1 cellular context compared by ENCODE assay signal in genomic region chr11:96389604-96390402, GRCh38.
TF ChIP-seq lines count a peak whose summit lies in the region.

Gene CCDC82 (minus strand): TSS chr11:96389912. CDS start chr11:96384747, 5,165 bp downstream.
Gene JRKL (plus strand): TSS chr11:96390013. CDS start chr11:96390650, 637 bp downstream.

TF ChIP-seq in HepG2, 621 proteins besides CTCF, POLR2A, EP300 and RAD21 (continued from another document and continues in another):
- TF ChIP-seq, protein P1, sequence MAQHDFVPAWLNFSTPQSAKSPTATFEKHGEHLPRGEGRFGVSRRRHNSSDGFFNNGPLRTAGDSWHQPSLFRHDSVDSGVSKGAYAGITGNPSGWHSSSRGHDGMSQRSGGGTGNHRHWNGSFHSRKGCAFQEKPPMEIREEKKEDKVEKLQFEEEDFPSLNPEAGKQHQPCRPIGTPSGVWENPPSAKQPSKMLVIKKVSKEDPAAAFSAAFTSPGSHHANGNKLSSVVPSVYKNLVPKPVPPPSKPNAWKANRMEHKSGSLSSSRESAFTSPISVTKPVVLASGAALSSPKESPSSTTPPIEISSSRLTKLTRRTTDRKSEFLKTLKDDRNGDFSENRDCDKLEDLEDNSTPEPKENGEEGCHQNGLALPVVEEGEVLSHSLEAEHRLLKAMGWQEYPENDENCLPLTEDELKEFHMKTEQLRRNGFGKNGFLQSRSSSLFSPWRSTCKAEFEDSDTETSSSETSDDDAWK (CRISPR knock-in tag; IDR thresholded peaks at IDR 0.05) = no peak
- TF ChIP-seq ZBTB42 (CRISPR knock-in tag; IDR thresholded peaks at IDR 0.05) (no peak), ELF4 (CRISPR knock-in tag; IDR thresholded peaks at IDR 0.05; ENCODE audit: borderline replicate concordance) (peak; percentile 76; the same call in 1 of the 2 replicates), ZNF282 (IDR thresholded peaks at IDR 0.05; ENCODE audit: partially characterized antibody) (no peak), ZNF784 (CRISPR knock-in tag; IDR thresholded peaks at IDR 0.05; ENCODE audit: borderline replicate concordance) (peak; percentile 81; the same call in 1 of the 2 replicates), NONO (IDR thresholded peaks at IDR 0.05) (no peak), NONO (CRISPR knock-in tag; conservative IDR thresholded peaks at IDR 0.05) (peak; percentile 86), ZXDC (CRISPR knock-in tag; IDR thresholded peaks at IDR 0.05) (no peak), TIGD3 (CRISPR knock-in tag; IDR thresholded peaks at IDR 0.05; ENCODE audit: borderline replicate concordance) (0 out of 2 replicates have a peak, but pooled peaks have one; percentile 51), ZNF232 (CRISPR knock-in tag; IDR thresholded peaks at IDR 0.05; ENCODE audit: borderline replicate concordance) (no peak), MAFG (CRISPR knock-in tag; IDR thresholded peaks at IDR 0.05) (no peak), NBN (conservative IDR thresholded peaks at IDR 0.05) (no peak), ZKSCAN5 (CRISPR knock-in tag; IDR thresholded peaks at IDR 0.05) (no peak), ZNF512B (CRISPR knock-in tag; IDR thresholded peaks at IDR 0.05; ENCODE audit: borderline replicate concordance) (no peak), TRIM24 (CRISPR knock-in tag; IDR thresholded peaks at IDR 0.05) (no peak), MAFK (conservative IDR thresholded peaks at IDR 0.05 in 1 of 2, IDR thresholded peaks at IDR 0.05 in 1 of 2; ENCODE audit: low read length in 2 of 2) (no peak), ERF (CRISPR knock-in tag; IDR thresholded peaks at IDR 0.05) (0 out of 2 replicates have a peak, but pooled peaks have one; percentile 48), ZNF24 (IDR thresholded peaks at IDR 0.05) (no peak), ZNF280D (CRISPR knock-in tag; IDR thresholded peaks at IDR 0.05) (0 out of 2 replicates have a peak, but pooled peaks have one; percentile 14), ZNF362 (CRISPR knock-in tag; IDR thresholded peaks at IDR 0.05; ENCODE audit: borderline replicate concordance) (no peak), HMG20A (CRISPR knock-in tag; IDR thresholded peaks at IDR 0.05; ENCODE audit: borderline replicate concordance) (no peak; the same call in 1 of the 2 replicates), ZNF562 (CRISPR knock-in tag; IDR thresholded peaks at IDR 0.05; ENCODE audit: borderline replicate concordance) (peak; percentile 51; the same call in 1 of the 2 replicates), ZNF382 (CRISPR knock-in tag; IDR thresholded peaks at IDR 0.05; ENCODE audit: borderline replicate concordance) (no peak), SMC3 (IDR thresholded peaks at IDR 0.05; ENCODE audit: low read length) (no peak)
- TF ChIP-seq, protein P2, sequence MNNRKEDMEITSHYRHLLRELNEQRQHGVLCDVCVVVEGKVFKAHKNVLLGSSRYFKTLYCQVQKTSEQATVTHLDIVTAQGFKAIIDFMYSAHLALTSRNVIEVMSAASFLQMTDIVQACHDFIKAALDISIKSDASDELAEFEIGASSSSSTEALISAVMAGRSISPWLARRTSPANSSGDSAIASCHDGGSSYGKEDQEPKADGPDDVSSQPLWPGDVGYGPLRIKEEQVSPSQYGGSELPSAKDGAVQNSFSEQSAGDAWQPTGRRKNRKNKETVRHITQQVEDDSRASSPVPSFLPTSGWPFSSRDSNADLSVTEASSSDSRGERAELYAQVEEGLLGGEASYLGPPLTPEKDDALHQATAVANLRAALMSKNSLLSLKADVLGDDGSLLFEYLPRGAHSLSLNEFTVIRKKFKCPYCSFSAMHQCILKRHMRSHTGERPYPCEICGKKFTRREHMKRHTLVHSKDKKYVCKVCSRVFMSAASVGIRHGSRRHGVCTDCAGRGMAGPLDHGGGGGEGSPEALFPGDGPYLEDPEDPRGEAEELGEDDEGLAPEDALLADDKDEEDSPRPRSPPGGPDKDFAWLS (CRISPR knock-in tag; IDR thresholded peaks at IDR 0.05; ENCODE audit: borderline replicate concordance) = no peak
- TF ChIP-seq, protein P3, sequence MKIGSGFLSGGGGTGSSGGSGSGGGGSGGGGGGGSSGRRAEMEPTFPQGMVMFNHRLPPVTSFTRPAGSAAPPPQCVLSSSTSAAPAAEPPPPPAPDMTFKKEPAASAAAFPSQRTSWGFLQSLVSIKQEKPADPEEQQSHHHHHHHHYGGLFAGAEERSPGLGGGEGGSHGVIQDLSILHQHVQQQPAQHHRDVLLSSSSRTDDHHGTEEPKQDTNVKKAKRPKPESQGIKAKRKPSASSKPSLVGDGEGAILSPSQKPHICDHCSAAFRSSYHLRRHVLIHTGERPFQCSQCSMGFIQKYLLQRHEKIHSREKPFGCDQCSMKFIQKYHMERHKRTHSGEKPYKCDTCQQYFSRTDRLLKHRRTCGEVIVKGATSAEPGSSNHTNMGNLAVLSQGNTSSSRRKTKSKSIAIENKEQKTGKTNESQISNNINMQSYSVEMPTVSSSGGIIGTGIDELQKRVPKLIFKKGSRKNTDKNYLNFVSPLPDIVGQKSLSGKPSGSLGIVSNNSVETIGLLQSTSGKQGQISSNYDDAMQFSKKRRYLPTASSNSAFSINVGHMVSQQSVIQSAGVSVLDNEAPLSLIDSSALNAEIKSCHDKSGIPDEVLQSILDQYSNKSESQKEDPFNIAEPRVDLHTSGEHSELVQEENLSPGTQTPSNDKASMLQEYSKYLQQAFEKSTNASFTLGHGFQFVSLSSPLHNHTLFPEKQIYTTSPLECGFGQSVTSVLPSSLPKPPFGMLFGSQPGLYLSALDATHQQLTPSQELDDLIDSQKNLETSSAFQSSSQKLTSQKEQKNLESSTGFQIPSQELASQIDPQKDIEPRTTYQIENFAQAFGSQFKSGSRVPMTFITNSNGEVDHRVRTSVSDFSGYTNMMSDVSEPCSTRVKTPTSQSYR (CRISPR knock-in tag; IDR thresholded peaks at IDR 0.05; ENCODE audit: borderline replicate concordance) = no peak; the same call in 1 of the 2 replicates
- TF ChIP-seq, protein P4, sequence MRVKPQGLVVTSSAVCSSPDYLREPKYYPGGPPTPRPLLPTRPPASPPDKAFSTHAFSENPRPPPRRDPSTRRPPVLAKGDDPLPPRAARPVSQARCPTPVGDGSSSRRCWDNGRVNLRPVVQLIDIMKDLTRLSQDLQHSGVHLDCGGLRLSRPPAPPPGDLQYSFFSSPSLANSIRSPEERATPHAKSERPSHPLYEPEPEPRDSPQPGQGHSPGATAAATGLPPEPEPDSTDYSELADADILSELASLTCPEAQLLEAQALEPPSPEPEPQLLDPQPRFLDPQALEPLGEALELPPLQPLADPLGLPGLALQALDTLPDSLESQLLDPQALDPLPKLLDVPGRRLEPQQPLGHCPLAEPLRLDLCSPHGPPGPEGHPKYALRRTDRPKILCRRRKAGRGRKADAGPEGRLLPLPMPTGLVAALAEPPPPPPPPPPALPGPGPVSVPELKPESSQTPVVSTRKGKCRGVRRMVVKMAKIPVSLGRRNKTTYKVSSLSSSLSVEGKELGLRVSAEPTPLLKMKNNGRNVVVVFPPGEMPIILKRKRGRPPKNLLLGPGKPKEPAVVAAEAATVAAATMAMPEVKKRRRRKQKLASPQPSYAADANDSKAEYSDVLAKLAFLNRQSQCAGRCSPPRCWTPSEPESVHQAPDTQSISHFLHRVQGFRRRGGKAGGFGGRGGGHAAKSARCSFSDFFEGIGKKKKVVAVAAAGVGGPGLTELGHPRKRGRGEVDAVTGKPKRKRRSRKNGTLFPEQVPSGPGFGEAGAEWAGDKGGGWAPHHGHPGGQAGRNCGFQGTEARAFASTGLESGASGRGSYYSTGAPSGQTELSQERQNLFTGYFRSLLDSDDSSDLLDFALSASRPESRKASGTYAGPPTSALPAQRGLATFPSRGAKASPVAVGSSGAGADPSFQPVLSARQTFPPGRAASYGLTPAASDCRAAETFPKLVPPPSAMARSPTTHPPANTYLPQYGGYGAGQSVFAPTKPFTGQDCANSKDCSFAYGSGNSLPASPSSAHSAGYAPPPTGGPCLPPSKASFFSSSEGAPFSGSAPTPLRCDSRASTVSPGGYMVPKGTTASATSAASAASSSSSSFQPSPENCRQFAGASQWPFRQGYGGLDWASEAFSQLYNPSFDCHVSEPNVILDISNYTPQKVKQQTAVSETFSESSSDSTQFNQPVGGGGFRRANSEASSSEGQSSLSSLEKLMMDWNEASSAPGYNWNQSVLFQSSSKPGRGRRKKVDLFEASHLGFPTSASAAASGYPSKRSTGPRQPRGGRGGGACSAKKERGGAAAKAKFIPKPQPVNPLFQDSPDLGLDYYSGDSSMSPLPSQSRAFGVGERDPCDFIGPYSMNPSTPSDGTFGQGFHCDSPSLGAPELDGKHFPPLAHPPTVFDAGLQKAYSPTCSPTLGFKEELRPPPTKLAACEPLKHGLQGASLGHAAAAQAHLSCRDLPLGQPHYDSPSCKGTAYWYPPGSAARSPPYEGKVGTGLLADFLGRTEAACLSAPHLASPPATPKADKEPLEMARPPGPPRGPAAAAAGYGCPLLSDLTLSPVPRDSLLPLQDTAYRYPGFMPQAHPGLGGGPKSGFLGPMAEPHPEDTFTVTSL (CRISPR knock-in tag; IDR thresholded peaks at IDR 0.05; ENCODE audit: borderline replicate concordance) = peak; percentile 75; the same call in 1 of the 2 replicates
